ENCODE assay signal across 15 cellular contexts in the genomic region with DNA sequence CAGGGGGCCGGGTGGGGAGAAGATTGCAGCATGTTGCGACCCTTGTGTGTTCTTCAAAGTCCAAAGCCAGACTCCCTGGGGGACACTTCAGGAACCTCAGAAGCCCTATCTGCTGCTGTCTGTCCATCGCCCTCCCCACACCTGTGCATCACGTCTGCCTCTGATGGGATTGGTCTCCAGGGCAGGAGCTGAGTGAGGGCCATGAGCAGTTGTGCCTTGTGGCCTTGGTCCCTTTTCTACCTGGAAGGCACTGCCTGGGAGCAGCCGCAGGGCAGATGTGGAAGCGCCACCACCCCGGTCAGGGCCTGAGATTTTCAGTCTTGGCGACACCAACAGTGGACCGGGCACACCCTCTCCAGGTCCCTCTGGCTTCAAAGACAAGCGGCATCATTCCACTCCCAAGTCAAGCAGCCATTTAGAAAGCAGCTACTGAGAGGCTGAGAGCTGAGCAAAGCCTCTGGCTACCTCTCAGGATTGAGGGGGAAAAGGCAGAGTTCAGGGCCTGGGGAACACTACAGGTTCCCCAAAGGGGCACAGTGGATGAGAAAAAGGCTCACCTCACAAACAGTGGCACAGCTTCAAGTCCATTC.
A peak's percentile ranks its signal among the peaks of the same experiment; 100 is the strongest.
DNase-seq lines count a peak whose midpoint lies in the region; ATAC-seq and TF ChIP-seq lines count a peak whose summit lies in the region.
"Had no signal": no experiment of that assay in that cellular context is flagged by ENCODE, and none has a peak within 500 bp of the region (broad histone marks: within the 10 kb centered on the region; RNA-seq: fewer than 3 reads in every experiment).

No MANE protein-coding gene starts in this region.

- H3K9me3 ChIP-seq in heart left ventricle: peaks cover 0 to 10% (median 0%) of the 10 kb centered on the region in 12 donors
- no peaks in the 10 kb centered on the region for H3K9me3 ChIP-seq in endodermal cell (ENCODE audit: control insufficient read depth, low read length)

- CTCF ChIA-PET in WTC11 (lab: Charles Lee): interaction anchor here (0.7 kb wide), 1 partner anchor 143 kb away, joined by 5 read pairs; no protein-coding TSS in a partner anchor

- no peak overlapping the region for H3K27ac Mint-ChIP-seq in endodermal cell
- peak overlapping the region; percentile 96 to 99 (median 97) for H3K27ac Mint-ChIP-seq in nephron
- no peak overlapping the region for H3K27ac Mint-ChIP-seq in WTC11
- H3K27ac Mint-ChIP-seq: CD4-positive, alpha-beta T cell; H9 had no signal

- POLR2A ChIA-PET in WTC11 (lab: Charles Lee): no interaction called here

- TF ChIP-seq POLR2A in heart left ventricle (IDR thresholded peaks at IDR 0.05): no peak

- no peak overlapping the region for H3K4me3 Mint-ChIP-seq in endodermal cell
- H3K4me3 Mint-ChIP-seq in nephron: peak overlapping the region in 2 of 3 experiments; percentile 29 to 41
- H3K4me3 Mint-ChIP-seq in WTC11: no peak overlapping the region
- H3K4me3 Mint-ChIP-seq: CD4-positive, alpha-beta T cell; H9 had no signal

- no peak for ATAC-seq in heart left ventricle
- ATAC-seq in WTC11: no peak

- TF ChIP-seq CTCF in heart left ventricle (IDR thresholded peaks at IDR 0.05): no peak
- no peak for TF ChIP-seq CTCF in endodermal cell (conservative IDR thresholded peaks at IDR 0.05)
- no peak for TF ChIP-seq CTCF in nephron (IDR thresholded peaks at IDR 0.05; ENCODE audit: unreplicated experiment in 3 of 3)
- TF ChIP-seq CTCF in WTC11 (IDR thresholded peaks at IDR 0.05): no peak

- no peaks in the 10 kb centered on the region for H3K4me1 ChIP-seq in heart left ventricle
- H3K4me1 ChIP-seq in endodermal cell (ENCODE audit: control insufficient read depth, insufficient read depth, low read length): no peaks in the 10 kb centered on the region

- H3K36me3 Mint-ChIP-seq in endodermal cell (ENCODE audit: low read depth) (no peaks in the 10 kb centered on the region), nephron (ENCODE audit: low read depth) (no peaks in the 10 kb centered on the region), WTC11 (peaks cover 4% of the 10 kb centered on the region)

- H3K27me3 Mint-ChIP-seq in endodermal cell (ENCODE audit: insufficient read depth) (peaks cover 18% of the 10 kb centered on the region), nephron (ENCODE audit: low read depth) (peaks cover 29% of the 10 kb centered on the region), WTC11 (ENCODE audit: low read depth) (no peaks in the 10 kb centered on the region)
- H3K27me3 Mint-ChIP-seq: CD4-positive, alpha-beta T cell had no signal

- intact Hi-C loops in cardiac septum (cut with DNase I): no loop called here
- intact Hi-C loops in heart left ventricle (cut with DNase I): no loop called here

- H3K9ac ChIP-seq in endodermal cell (ENCODE audit: extremely low read depth, low read length, poor library complexity, severe bottlenecking): no peak overlapping the region
- H3K9ac ChIP-seq: GM23248 had no signal

- 84 to 90% (median 86%) methylated on average over 10 of the region's 10 CpGs for WGBS in heart left ventricle, 4 donors
- 94 to 97% methylated on average over 9 to 10 of the region's 10 CpGs for WGBS in endodermal cell (ENCODE audit: insufficient coverage in 1 of 2, insufficient read length in 1 of 2), 2 experiments

- peaks cover 2% of the 10 kb centered on the region for H3K9me3 Mint-ChIP-seq in endodermal cell
- peaks cover 6% of the 10 kb centered on the region for H3K9me3 Mint-ChIP-seq in nephron
- H3K9me3 Mint-ChIP-seq in WTC11: peaks cover 14% of the 10 kb centered on the region
- H3K9me3 Mint-ChIP-seq: CD4-positive, alpha-beta T cell had no signal

- H3K27ac ChIP-seq in heart left ventricle (no peak overlapping the region), endodermal cell (ENCODE audit: low read depth, low read length) (no peak overlapping the region)
- H3K27ac ChIP-seq: GM23248 had no signal

- DNase-seq in cardiac septum (ENCODE audit: low spot score) (peak; percentile 29), heart left ventricle (no peak), endodermal cell (peak; percentile 42), WTC11 (ENCODE audit: low spot score) (no peak), KG1 (lab: John Stamatoyannopoulos, UW) (no peak), OCI-M1 (lab: John Stamatoyannopoulos, UW) (no peak)
- DNase-seq: 8988T; AML-193; C1 segment of cervical spinal cord; Calu3; CD4-positive, alpha-beta T cell; DMS 273 treated with DMSO at 0.1 percent for 48 hours; GM23248; H9 had no signal

- H3K4me1 Mint-ChIP-seq in endodermal cell (peaks cover 18% of the 10 kb centered on the region), nephron (peaks cover 52% of the 10 kb centered on the region), WTC11 (no peaks in the 10 kb centered on the region)

- H3K36me3 ChIP-seq in heart left ventricle: no peaks in the 10 kb centered on the region
- H3K36me3 ChIP-seq in endodermal cell (ENCODE audit: control insufficient read depth, insufficient read depth, low read length): no peaks in the 10 kb centered on the region

- H3K27me3 ChIP-seq in heart left ventricle (peaks cover 0 to 8% (median 0%) of the 10 kb centered on the region in 9 donors), endodermal cell (ENCODE audit: control insufficient read depth, insufficient read depth, low read length, poor library complexity, severe bottlenecking) (peaks cover 11% of the 10 kb centered on the region)

- H3K4me3 ChIP-seq in heart left ventricle (no peak overlapping the region), endodermal cell (ENCODE audit: low read length) (no peak overlapping the region)
- H3K4me3 ChIP-seq: GM23248 had no signal

TF ChIP-seq in WTC11, 78 proteins besides CTCF, POLR2A, EP300 and RAD21 (continues in another document):
- no peak for TF ChIP-seq CBFB (CRISPR knock-in tag; IDR thresholded peaks at IDR 0.05; ENCODE audit: low read depth)
- no peak for TF ChIP-seq RELA (CRISPR knock-in tag; IDR thresholded peaks at IDR 0.05; ENCODE audit: borderline replicate concordance)
- TF ChIP-seq, protein P1, sequence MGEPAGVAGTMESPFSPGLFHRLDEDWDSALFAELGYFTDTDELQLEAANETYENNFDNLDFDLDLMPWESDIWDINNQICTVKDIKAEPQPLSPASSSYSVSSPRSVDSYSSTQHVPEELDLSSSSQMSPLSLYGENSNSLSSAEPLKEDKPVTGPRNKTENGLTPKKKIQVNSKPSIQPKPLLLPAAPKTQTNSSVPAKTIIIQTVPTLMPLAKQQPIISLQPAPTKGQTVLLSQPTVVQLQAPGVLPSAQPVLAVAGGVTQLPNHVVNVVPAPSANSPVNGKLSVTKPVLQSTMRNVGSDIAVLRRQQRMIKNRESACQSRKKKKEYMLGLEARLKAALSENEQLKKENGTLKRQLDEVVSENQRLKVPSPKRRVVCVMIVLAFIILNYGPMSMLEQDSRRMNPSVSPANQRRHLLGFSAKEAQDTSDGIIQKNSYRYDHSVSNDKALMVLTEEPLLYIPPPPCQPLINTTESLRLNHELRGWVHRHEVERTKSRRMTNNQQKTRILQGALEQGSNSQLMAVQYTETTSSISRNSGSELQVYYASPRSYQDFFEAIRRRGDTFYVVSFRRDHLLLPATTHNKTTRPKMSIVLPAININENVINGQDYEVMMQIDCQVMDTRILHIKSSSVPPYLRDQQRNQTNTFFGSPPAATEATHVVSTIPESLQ (CRISPR knock-in tag; IDR thresholded peaks at IDR 0.05): no peak
- no peak for TF ChIP-seq RORB (CRISPR knock-in tag; IDR thresholded peaks at IDR 0.05)
- TF ChIP-seq, protein P2, sequence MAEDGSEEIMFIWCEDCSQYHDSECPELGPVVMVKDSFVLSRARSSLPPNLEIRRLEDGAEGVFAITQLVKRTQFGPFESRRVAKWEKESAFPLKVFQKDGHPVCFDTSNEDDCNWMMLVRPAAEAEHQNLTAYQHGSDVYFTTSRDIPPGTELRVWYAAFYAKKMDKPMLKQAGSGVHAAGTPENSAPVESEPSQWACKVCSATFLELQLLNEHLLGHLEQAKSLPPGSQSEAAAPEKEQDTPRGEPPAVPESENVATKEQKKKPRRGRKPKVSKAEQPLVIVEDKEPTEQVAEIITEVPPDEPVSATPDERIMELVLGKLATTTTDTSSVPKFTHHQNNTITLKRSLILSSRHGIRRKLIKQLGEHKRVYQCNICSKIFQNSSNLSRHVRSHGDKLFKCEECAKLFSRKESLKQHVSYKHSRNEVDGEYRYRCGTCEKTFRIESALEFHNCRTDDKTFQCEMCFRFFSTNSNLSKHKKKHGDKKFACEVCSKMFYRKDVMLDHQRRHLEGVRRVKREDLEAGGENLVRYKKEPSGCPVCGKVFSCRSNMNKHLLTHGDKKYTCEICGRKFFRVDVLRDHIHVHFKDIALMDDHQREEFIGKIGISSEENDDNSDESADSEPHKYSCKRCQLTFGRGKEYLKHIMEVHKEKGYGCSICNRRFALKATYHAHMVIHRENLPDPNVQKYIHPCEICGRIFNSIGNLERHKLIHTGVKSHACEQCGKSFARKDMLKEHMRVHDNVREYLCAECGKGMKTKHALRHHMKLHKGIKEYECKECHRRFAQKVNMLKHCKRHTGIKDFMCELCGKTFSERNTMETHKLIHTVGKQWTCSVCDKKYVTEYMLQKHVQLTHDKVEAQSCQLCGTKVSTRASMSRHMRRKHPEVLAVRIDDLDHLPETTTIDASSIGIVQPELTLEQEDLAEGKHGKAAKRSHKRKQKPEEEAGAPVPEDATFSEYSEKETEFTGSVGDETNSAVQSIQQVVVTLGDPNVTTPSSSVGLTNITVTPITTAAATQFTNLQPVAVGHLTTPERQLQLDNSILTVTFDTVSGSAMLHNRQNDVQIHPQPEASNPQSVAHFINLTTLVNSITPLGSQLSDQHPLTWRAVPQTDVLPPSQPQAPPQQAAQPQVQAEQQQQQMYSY (CRISPR knock-in tag; IDR thresholded peaks at IDR 0.05): no peak
- TF ChIP-seq, protein P3, sequence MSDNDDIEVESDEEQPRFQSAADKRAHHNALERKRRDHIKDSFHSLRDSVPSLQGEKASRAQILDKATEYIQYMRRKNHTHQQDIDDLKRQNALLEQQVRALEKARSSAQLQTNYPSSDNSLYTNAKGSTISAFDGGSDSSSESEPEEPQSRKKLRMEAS (CRISPR knock-in tag; IDR thresholded peaks at IDR 0.05): no peak
- TF ChIP-seq CREB1 (CRISPR knock-in tag; IDR thresholded peaks at IDR 0.05): no peak
- no peak for TF ChIP-seq KAT7 (CRISPR knock-in tag; IDR thresholded peaks at IDR 0.05; ENCODE audit: borderline replicate concordance)
- TF ChIP-seq ZNF671 (CRISPR knock-in tag; IDR thresholded peaks at IDR 0.05): no peak
- TF ChIP-seq, protein P4, sequence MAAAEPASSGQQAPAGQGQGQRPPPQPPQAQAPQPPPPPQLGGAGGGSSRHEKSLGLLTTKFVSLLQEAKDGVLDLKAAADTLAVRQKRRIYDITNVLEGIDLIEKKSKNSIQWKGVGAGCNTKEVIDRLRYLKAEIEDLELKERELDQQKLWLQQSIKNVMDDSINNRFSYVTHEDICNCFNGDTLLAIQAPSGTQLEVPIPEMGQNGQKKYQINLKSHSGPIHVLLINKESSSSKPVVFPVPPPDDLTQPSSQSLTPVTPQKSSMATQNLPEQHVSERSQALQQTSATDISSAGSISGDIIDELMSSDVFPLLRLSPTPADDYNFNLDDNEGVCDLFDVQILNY (CRISPR knock-in tag; IDR thresholded peaks at IDR 0.05): no peak
- TF ChIP-seq EMX1 (CRISPR knock-in tag; IDR thresholded peaks at IDR 0.05): no peak
- no peak for TF ChIP-seq ESRRA (CRISPR knock-in tag; IDR thresholded peaks at IDR 0.05; ENCODE audit: borderline replicate concordance)
- no peak for TF ChIP-seq PRRX2 (CRISPR knock-in tag; IDR thresholded peaks at IDR 0.05)

Comparison
In these comparisons a context has a peak if more than half of its experiments do, and no peak if none do; other contexts are left out.
1. DNase-seq: peak in cardiac septum (single experiment) and endodermal cell (single experiment); none in heart left ventricle (0 of 5), WTC11 (single experiment), KG1 (single experiment) and OCI-M1 (single experiment).
2. H3K27ac Mint-ChIP-seq: peak in nephron (3 of 3); none in endodermal cell (single experiment) and WTC11 (single experiment).
3. H3K4me3 Mint-ChIP-seq: peak in nephron (2 of 3); none in endodermal cell (single experiment) and WTC11 (single experiment).